In genomic region chr10:101447477-101447876, GRCh38 we compare ENCODE assay signal across 27 cellular contexts.
"Had no signal": no experiment of that assay in that cellular context is flagged by ENCODE, and none has a peak within 500 bp of the region (broad histone marks: within the 10 kb centered on the region; RNA-seq: fewer than 3 reads in every experiment).

No MANE protein-coding gene starts in this region.

- FAIRE-seq: endothelial cell of umbilical vein, kidney had no signal

- ATAC-seq: foreskin keratinocyte; left lobe of liver; mucosa of descending colon; natural killer cell treated with Interleukin-12 subunit alpha and Interleukin-12 subunit beta and Interleukin-15 and Interleukin-18, amount 100 ng/mL, for 72 hours; stimulated activated memory B cell treated with anti-CD40 and anti-IgM and Interleukin-4, amounts not matched to agents 10 μg/mL and 1 μg/mL and 100 μg/mL, for 72 hours; stimulated activated naive CD8-positive, alpha-beta T cell treated with anti-CD3 and anti-CD28 coated beads, Interleukin-15, Interleukin-2, amounts not matched to agents 100 U/mL and 50 U/mL, for 24 hours had no signal

- H3K27ac ChIP-seq: dorsolateral prefrontal cortex, esophagus muscularis mucosa, foreskin keratinocyte, prostate gland, right atrium auricular region, sigmoid colon, skin epidermis, spleen, testis, tibial artery had no signal

- H3K4me1 ChIP-seq: foreskin keratinocyte, prostate gland, testis had no signal

- H3K4me3 ChIP-seq: dorsolateral prefrontal cortex, esophagus muscularis mucosa, mucosa of descending colon, prostate gland, right atrium auricular region, sigmoid colon, skin epidermis, spleen, testis, tibial artery had no signal

- H3K9me3 ChIP-seq: esophagus muscularis mucosa, mucosa of descending colon, prostate gland, right atrium auricular region, sigmoid colon, spleen, testis, tibial artery had no signal

- H3K36me3 ChIP-seq: esophagus muscularis mucosa, prostate gland, right atrium auricular region, sigmoid colon, spleen, tibial artery had no signal

- H3K36me3 Mint-ChIP-seq: mesothelial cell of epicardium; naive B cell; natural killer cell treated with Interleukin-12 subunit alpha and Interleukin-12 subunit beta and Interleukin-15 and Interleukin-18, amount 100 ng/mL, for 72 hours; stimulated activated memory B cell treated with anti-CD40 and anti-IgM and Interleukin-4, amounts not matched to agents 10 μg/mL and 1 μg/mL and 100 μg/mL, for 72 hours; type B pancreatic cell had no signal

- H3K27me3 Mint-ChIP-seq: naive B cell; stimulated activated memory B cell treated with anti-CD40 and anti-IgM and Interleukin-4, amounts not matched to agents 10 μg/mL and 1 μg/mL and 100 μg/mL, for 72 hours had no signal

- DNase-seq: cortex of kidney; dorsolateral prefrontal cortex; effector CD4-positive, alpha-beta T cell; endodermal cell; foreskin keratinocyte; glutamatergic neuron; kidney; mesenchymal stem cell; mucosa of descending colon; naive B cell; sigmoid colon; spleen; stimulated activated CD4-positive, alpha-beta T cell treated with anti-CD3 and anti-CD28 coated beads, Interleukin-4, amount 100 ng/mL, for 4 hours; stimulated activated naive CD8-positive, alpha-beta T cell treated with anti-CD3 and anti-CD28 coated beads, Interleukin-15, Interleukin-2, amounts not matched to agents 100 U/mL and 50 U/mL, for 24 hours; testis; tibial artery had no signal

- H3K4me3 Mint-ChIP-seq: endodermal cell; mesothelial cell of epicardium; naive B cell; natural killer cell treated with Interleukin-12 subunit alpha and Interleukin-12 subunit beta and Interleukin-15 and Interleukin-18, amount 100 ng/mL, for 72 hours; stimulated activated memory B cell treated with anti-CD40 and anti-IgM and Interleukin-4, amounts not matched to agents 10 μg/mL and 1 μg/mL and 100 μg/mL, for 72 hours; type B pancreatic cell had no signal

- H3K27me3 ChIP-seq: dorsolateral prefrontal cortex, esophagus muscularis mucosa, foreskin keratinocyte, right atrium auricular region, sigmoid colon, spleen, testis, tibial artery had no signal

- H3K27ac Mint-ChIP-seq: endodermal cell; mesothelial cell of epicardium; natural killer cell treated with Interleukin-12 subunit alpha and Interleukin-12 subunit beta and Interleukin-15 and Interleukin-18, amount 100 ng/mL, for 72 hours; stimulated activated memory B cell treated with anti-CD40 and anti-IgM and Interleukin-4, amounts not matched to agents 10 μg/mL and 1 μg/mL and 100 μg/mL, for 72 hours; type B pancreatic cell had no signal

- H3K9me3 Mint-ChIP-seq: endodermal cell; mesothelial cell of epicardium; naive B cell; natural killer cell treated with Interleukin-12 subunit alpha and Interleukin-12 subunit beta and Interleukin-15 and Interleukin-18, amount 100 ng/mL, for 72 hours; neural crest cell; stimulated activated memory B cell treated with anti-CD40 and anti-IgM and Interleukin-4, amounts not matched to agents 10 μg/mL and 1 μg/mL and 100 μg/mL, for 72 hours; type B pancreatic cell had no signal
